ENCODE assay signal across 26 cellular contexts in the genomic region with DNA sequence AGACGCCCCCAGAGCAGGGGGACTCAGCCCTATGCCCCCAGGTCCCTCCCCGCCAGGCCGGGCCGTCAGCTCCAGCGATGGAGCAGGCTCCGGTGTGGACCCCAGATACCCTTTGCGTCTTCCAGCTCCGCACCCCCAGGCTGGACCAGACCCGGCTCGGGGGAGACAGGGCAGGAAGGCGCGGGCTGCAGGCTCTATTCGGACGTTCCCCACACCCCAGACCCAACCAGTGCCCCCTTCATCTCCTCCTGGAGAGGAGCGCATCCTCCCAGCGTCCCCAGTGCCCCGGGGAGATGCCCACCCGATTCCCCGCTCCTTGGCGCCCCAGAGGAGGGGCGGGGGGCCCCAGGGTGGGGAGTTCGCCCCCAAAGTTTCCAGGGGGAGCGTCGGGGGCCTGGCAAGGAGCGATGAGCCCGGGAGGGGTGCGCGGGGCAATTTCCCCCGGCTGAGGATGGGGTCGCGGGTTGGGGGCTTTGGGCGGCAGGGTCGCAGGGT. TPM values are rescaled to one million over a fixed set of nuclear protein-coding genes. Genes with fewer than 3 reads are reported as not detected.
DNase-seq lines count a peak whose midpoint lies in the region; ATAC-seq, FAIRE-seq and TF ChIP-seq lines count a peak whose summit lies in the region.
"Had no signal": no experiment of that assay in that cellular context is flagged by ENCODE, and none has a peak within 500 bp of the region (broad histone marks: within the 10 kb centered on the region; RNA-seq: fewer than 3 reads in every experiment).

No MANE protein-coding gene starts in this region.

- H3K4me3 ChIP-seq in GM23248 (peak overlapping the region; percentile 31; the same call in 1 of the 2 replicates), LNCaP clone FGC (ENCODE audit: low read depth, low read length) (peak overlapping the region; percentile 46), endothelial cell of umbilical vein (replicated peaks in 1 of 3; ENCODE audit: insufficient read depth in 1 of 3, low read depth in 1 of 3, low read length in 3 of 3) (no peak overlapping the region), lower lobe of right lung (no peak overlapping the region)
- H3K4me3 ChIP-seq: SK-N-MC had no signal

- intact Hi-C loops in endothelial cell of umbilical vein (cut with micrococcal nuclease): no loop called here
- intact Hi-C loops in lower lobe of right lung (cut with DNase I): no loop called here

- peaks cover 61% of the 10 kb centered on the region for H3K27me3 Mint-ChIP-seq in stimulated activated memory B cell treated with anti-CD40 and anti-IgM and Interleukin-4, amounts not matched to agents 10 μg/mL and 1 μg/mL and 100 μg/mL, for 72 hours

- no peak for DNase-seq in GM23248
- no peak for DNase-seq in LNCaP clone FGC (ENCODE audit: low read depth)
- no peak for DNase-seq in endothelial cell of umbilical vein (ENCODE audit: low read depth, low spot score)
- DNase-seq in RWPE1 (ENCODE audit: low spot score): no peak
- no peak for DNase-seq in lower lobe of right lung
- DNase-seq in NCI-H2171 treated with DMSO at 0.1 percent for 48 hours (lab: John Stamatoyannopoulos, UW): no peak
- DNase-seq: activated CD4-positive, alpha-beta memory T cell treated with anti-CD3 and anti-CD28 coated beads, Interleukin-2, amount 10 ng/mL, durations not matched to agents 7 days and 5 days; activated CD4-positive, CD25-positive, alpha-beta regulatory T cell; foreskin melanocyte; left colon; NCI-H2029; NK-92 treated with Interleukin-12 subunit alpha and Interleukin-12 subunit beta, amount 100 ng/mL, for 24 hours; stimulated activated CD4-positive, alpha-beta T cell treated with anti-CD3 and anti-CD28 coated beads, Interleukin-2, amount 100 ng/mL, for 48 hours; T-helper 9 cell; transverse colon had no signal

- H3K36me3 ChIP-seq in GM23248 (ENCODE audit: low read depth) (no peaks in the 10 kb centered on the region), endothelial cell of umbilical vein (ENCODE audit: control insufficient read depth in 2 of 2, extremely low read depth in 1 of 2, insufficient read depth in 2 of 2, low read length in 2 of 2) (no peaks in the 10 kb centered on the region), lower lobe of right lung (no peaks in the 10 kb centered on the region)
- H3K36me3 ChIP-seq: transverse colon had no signal

- peak overlapping the region; percentile 54 for H3K4me3 Mint-ChIP-seq in stimulated activated memory B cell treated with anti-CD40 and anti-IgM and Interleukin-4, amounts not matched to agents 10 μg/mL and 1 μg/mL and 100 μg/mL, for 72 hours
- H3K4me3 Mint-ChIP-seq: activated CD4-positive, alpha-beta memory T cell treated with anti-CD3 and anti-CD28 coated beads, Interleukin-2, amount 10 ng/mL, durations not matched to agents 7 days and 5 days; natural killer cell treated with Interleukin-12 subunit alpha and Interleukin-12 subunit beta and Interleukin-15 and Interleukin-18, amount 100 ng/mL, for 72 hours had no signal

- POLR2A ChIA-PET in endothelial cell of umbilical vein (lab: Charles Lee) (no interaction called here), RWPE1 (lab: Yijun Ruan, JAX; ENCODE audit: low non-redundant PET) (no interaction called here)

- H3K4me2 ChIP-seq in GM23248 (ENCODE audit: unreplicated experiment) (no peak overlapping the region), endothelial cell of umbilical vein (ENCODE audit: insufficient read depth, low read length) (no peak overlapping the region)

- H3K27ac Mint-ChIP-seq in stimulated activated memory B cell treated with anti-CD40 and anti-IgM and Interleukin-4, amounts not matched to agents 10 μg/mL and 1 μg/mL and 100 μg/mL, for 72 hours: no peak overlapping the region
- H3K27ac Mint-ChIP-seq: activated CD4-positive, alpha-beta memory T cell treated with anti-CD3 and anti-CD28 coated beads, Interleukin-2, amount 10 ng/mL, durations not matched to agents 7 days and 5 days; mesothelial cell of epicardium; natural killer cell treated with Interleukin-12 subunit alpha and Interleukin-12 subunit beta and Interleukin-15 and Interleukin-18, amount 100 ng/mL, for 72 hours; stimulated activated naive CD8-positive, alpha-beta T cell treated with anti-CD3 and anti-CD28 coated beads, Interleukin-15, Interleukin-2, amounts not matched to agents 100 ng/mL and 50 ng/mL, for 24 hours had no signal

- dilution Hi-C loops in endothelial cell of umbilical vein (cut with MboI; ENCODE audit: extremely low pct_ligation_motif_present, low sequenced_read_pairs): no loop called here

- H3K4me1 ChIP-seq in GM23248 (ENCODE audit: insufficient read depth): no peaks in the 10 kb centered on the region; the same call in 1 of the 2 replicates
- no peaks in the 10 kb centered on the region for H3K4me1 ChIP-seq in endothelial cell of umbilical vein (ENCODE audit: control insufficient read depth, extremely low read depth, insufficient read depth, low read length)
- peaks cover 2% of the 10 kb centered on the region for H3K4me1 ChIP-seq in lower lobe of right lung

- H3K9ac ChIP-seq in GM23248 (no peak overlapping the region), endothelial cell of umbilical vein (replicated peaks; ENCODE audit: extremely low read depth, insufficient read depth, low read length) (no peak overlapping the region)

- H3K27me3 ChIP-seq in GM23248 (replicated peaks; ENCODE audit: insufficient read depth) (peaks cover 24% of the 10 kb centered on the region), endothelial cell of umbilical vein (ENCODE audit: control insufficient read depth in 2 of 2, insufficient read depth in 2 of 2, low read length in 2 of 2) (peaks cover 10 to 22% of the 10 kb centered on the region in 2 experiments), lower lobe of right lung (ENCODE audit: low read depth) (peaks cover 87% of the 10 kb centered on the region)

- no peaks in the 10 kb centered on the region for H3F3A ChIP-seq in GM23248 (ENCODE audit: insufficient read depth)

- TF ChIP-seq POLR2A in endothelial cell of umbilical vein (IDR thresholded peaks at IDR 0.05; ENCODE audit: low read depth, low read length): no peak

- in situ Hi-C loops in GM23248 (cut with MboI): no loop called here

- FAIRE-seq in endothelial cell of umbilical vein (lab: Jason Lieb, UNC): no peak
- FAIRE-seq: GM18507, RCC 7860 had no signal

- CTCF ChIA-PET in endothelial cell of umbilical vein (lab: Charles Lee) (no interaction called here), RWPE1 (lab: Yijun Ruan, JAX) (no interaction called here)

- peaks cover 2% of the 10 kb centered on the region for H3K9me3 Mint-ChIP-seq in stimulated activated memory B cell treated with anti-CD40 and anti-IgM and Interleukin-4, amounts not matched to agents 10 μg/mL and 1 μg/mL and 100 μg/mL, for 72 hours
- H3K9me3 Mint-ChIP-seq: activated CD4-positive, alpha-beta memory T cell treated with anti-CD3 and anti-CD28 coated beads, Interleukin-2, amount 10 ng/mL, durations not matched to agents 7 days and 5 days; natural killer cell treated with Interleukin-12 subunit alpha and Interleukin-12 subunit beta and Interleukin-15 and Interleukin-18, amount 100 ng/mL, for 72 hours; stimulated activated naive CD8-positive, alpha-beta T cell treated with anti-CD3 and anti-CD28 coated beads, Interleukin-15, Interleukin-2, amounts not matched to agents 100 ng/mL and 50 ng/mL, for 24 hours had no signal

- H2AFZ ChIP-seq in GM23248: no peak overlapping the region
- H2AFZ ChIP-seq in endothelial cell of umbilical vein (ENCODE audit: low read depth, low read length): no peak overlapping the region

- ATAC-seq in stimulated activated memory B cell treated with anti-CD40 and anti-IgM and Interleukin-4, amounts not matched to agents 10 μg/mL and 1 μg/mL and 100 μg/mL, for 72 hours: no peak
- ATAC-seq in lower lobe of right lung: no peak
- ATAC-seq: natural killer cell treated with Interleukin-12 subunit alpha and Interleukin-12 subunit beta and Interleukin-15 and Interleukin-18, amount 100 ng/mL, for 72 hours had no signal

- H3K27ac ChIP-seq in GM23248 (no peak overlapping the region), endothelial cell of umbilical vein (ENCODE audit: insufficient read depth, low read depth, low read length) (no peak overlapping the region), RWPE1 (no peak overlapping the region), lower lobe of right lung (no peak overlapping the region)
- H3K27ac ChIP-seq: SK-N-MC, skin epidermis, transverse colon had no signal

- H3K9me3 ChIP-seq in GM23248 (ENCODE audit: low read depth) (no peaks in the 10 kb centered on the region), endothelial cell of umbilical vein (replicated peaks; ENCODE audit: control insufficient read depth, insufficient read depth, low read length) (no peaks in the 10 kb centered on the region), lower lobe of right lung (no peaks in the 10 kb centered on the region)
- H3K9me3 ChIP-seq: transverse colon had no signal

- 7 to 18% methylated on average over 11 to 33 of the region's 33 CpGs for WGBS in GM23248 (ENCODE audit: low coverage in 1 of 2, low lambda C conversion rate in 2 of 2, missing lambda C conversion rate in 2 of 2), 2 experiments

- no peaks in the 10 kb centered on the region for H3K9me1 ChIP-seq in endothelial cell of umbilical vein (replicated peaks; ENCODE audit: control insufficient read depth, extremely low read depth, insufficient read depth, low read length)

- no peaks in the 10 kb centered on the region for H3K36me3 Mint-ChIP-seq in stimulated activated memory B cell treated with anti-CD40 and anti-IgM and Interleukin-4, amounts not matched to agents 10 μg/mL and 1 μg/mL and 100 μg/mL, for 72 hours
- H3K36me3 Mint-ChIP-seq: mesothelial cell of epicardium; natural killer cell treated with Interleukin-12 subunit alpha and Interleukin-12 subunit beta and Interleukin-15 and Interleukin-18, amount 100 ng/mL, for 72 hours had no signal

- H3K79me2 ChIP-seq in GM23248 (ENCODE audit: insufficient read depth) (no peaks in the 10 kb centered on the region), endothelial cell of umbilical vein (ENCODE audit: control insufficient read depth, insufficient read depth, low read length) (no peaks in the 10 kb centered on the region)

- BruUV-seq in endothelial cell of umbilical vein (replicated peaks; lab: Mats Ljungman, UMichigan): no TSS peak

- no peaks in the 10 kb centered on the region for H4K20me1 ChIP-seq in GM23248 (ENCODE audit: insufficient read depth)
- no peaks in the 10 kb centered on the region for H4K20me1 ChIP-seq in endothelial cell of umbilical vein (replicated peaks; ENCODE audit: control insufficient read depth, extremely low read depth, insufficient read depth, low read length)

- peaks cover 45% of the 10 kb centered on the region for H3K4me1 Mint-ChIP-seq in stimulated activated memory B cell treated with anti-CD40 and anti-IgM and Interleukin-4, amounts not matched to agents 10 μg/mL and 1 μg/mL and 100 μg/mL, for 72 hours

- H3K9me2 ChIP-seq in GM23248 (ENCODE audit: insufficient read depth): no peaks in the 10 kb centered on the region

- TF ChIP-seq CTCF in LNCaP clone FGC (IDR thresholded peaks at IDR 0.05; ENCODE audit: control insufficient read depth, extremely low read depth, insufficient read depth): no peak
- no peak for TF ChIP-seq CTCF in endothelial cell of umbilical vein (IDR thresholded peaks at IDR 0.05; ENCODE audit: extremely low read depth in 1 of 2, insufficient read depth in 1 of 2, low read depth in 1 of 2, low read length in 2 of 2)
- TF ChIP-seq CTCF in RWPE1 (conservative IDR thresholded peaks at IDR 0.05; ENCODE audit: low read depth): no peak
- no peak for TF ChIP-seq CTCF in lower lobe of right lung (IDR thresholded peaks at IDR 0.05)

RNA-seq across cellular contexts. Expression of a gene that starts 0.4 kb away (rescaled TPM):
- not detected in 2 replicates for total RNA-seq in GM23248 (2014; rRNA removed; shearing (Covaris generic))
- polyA plus RNA-seq in GM23248 (2016; fragmentation: Nextera tagmentation; extraction: Ambion mirVana): not detected in 2 replicates
- not detected in 2 replicates for total RNA-seq in endothelial cell of umbilical vein
- not detected in 2 replicates for polyA plus RNA-seq in endothelial cell of umbilical vein
- polyA plus RNA-seq in endothelial cell of umbilical vein (2011; cell fraction: cytosol; rRNA removed): not detected in 2 replicates
- not detected in 2 replicates for polyA plus RNA-seq in endothelial cell of umbilical vein (2011; cell fraction: nucleus; rRNA removed)
- polyA plus RNA-seq in endothelial cell of umbilical vein (2012): not detected in 2 replicates
- polyA minus RNA-seq in endothelial cell of umbilical vein: not detected in 2 replicates
- polyA minus RNA-seq in endothelial cell of umbilical vein (2011; cell fraction: cytosol; rRNA and poly(A)+ RNA removed): not detected
- polyA minus RNA-seq in endothelial cell of umbilical vein (2011; cell fraction: nucleus; rRNA and poly(A)+ RNA removed): not detected in 2 replicates
- total RNA-seq in lower lobe of right lung: not detected
- total RNA-seq: G401, left colon had no signal

RNA-seq across cellular contexts. Expression of a gene that starts 20.8 kb away (rescaled TPM):
- total RNA-seq in GM23248 (2014; rRNA removed; shearing (Covaris generic)): 87.0 and 118 TPM in 2 replicates
- polyA plus RNA-seq in GM23248 (2016; fragmentation: Nextera tagmentation; extraction: Ambion mirVana) (91.4 and 102 TPM in 2 replicates), endothelial cell of umbilical vein (673 and 777 TPM in 2 replicates)
- total RNA-seq in endothelial cell of umbilical vein (124 and 131 TPM in 2 replicates), lower lobe of right lung (58.2 TPM)
- 801 and 870 TPM in 2 replicates for polyA plus RNA-seq in endothelial cell of umbilical vein (2011; cell fraction: cytosol; rRNA removed)
- 195 and 232 TPM in 2 replicates for polyA plus RNA-seq in endothelial cell of umbilical vein (2011; cell fraction: nucleus; rRNA removed)
- 200 and 280 TPM in 2 replicates for polyA plus RNA-seq in endothelial cell of umbilical vein (2012)
- 49.3 and 58.7 TPM in 2 replicates for polyA minus RNA-seq in endothelial cell of umbilical vein
- 47.5 TPM for polyA minus RNA-seq in endothelial cell of umbilical vein (2011; cell fraction: cytosol; rRNA and poly(A)+ RNA removed)
- polyA minus RNA-seq in endothelial cell of umbilical vein (2011; cell fraction: nucleus; rRNA and poly(A)+ RNA removed): 17.0 and 26.4 TPM in 2 replicates

RNA-seq across cellular contexts. Expression of a gene that starts 20.9 kb away (rescaled TPM):
- 43.0 and 61.0 TPM in 2 replicates for total RNA-seq in GM23248 (2014; rRNA removed; shearing (Covaris generic))
- polyA plus RNA-seq in GM23248 (2016; fragmentation: Nextera tagmentation; extraction: Ambion mirVana): 38.6 and 38.9 TPM in 2 replicates
- 59.8 and 62.7 TPM in 2 replicates for total RNA-seq in endothelial cell of umbilical vein
- polyA plus RNA-seq in endothelial cell of umbilical vein: 60.7 and 72.8 TPM in 2 replicates
- 15.3 and 22.6 TPM in 2 replicates for polyA plus RNA-seq in endothelial cell of umbilical vein (2011; cell fraction: cytosol; rRNA removed)
- 221 and 251 TPM in 2 replicates for polyA plus RNA-seq in endothelial cell of umbilical vein (2011; cell fraction: nucleus; rRNA removed)
- 37.3 and 49.5 TPM in 2 replicates for polyA plus RNA-seq in endothelial cell of umbilical vein (2012)
- polyA minus RNA-seq in endothelial cell of umbilical vein: 32.8 and 38.7 TPM in 2 replicates
- polyA minus RNA-seq in endothelial cell of umbilical vein (2011; cell fraction: cytosol; rRNA and poly(A)+ RNA removed): 19.5 TPM
- 22.4 and 51.8 TPM in 2 replicates for polyA minus RNA-seq in endothelial cell of umbilical vein (2011; cell fraction: nucleus; rRNA and poly(A)+ RNA removed)
- 52.3 TPM for total RNA-seq in lower lobe of right lung

RNA-seq across cellular contexts. Expression of a gene that starts 25.6 kb away (rescaled TPM):
- total RNA-seq in GM23248 (2014; rRNA removed; shearing (Covaris generic)): not detected in 2 replicates
- polyA plus RNA-seq in GM23248 (2016; fragmentation: Nextera tagmentation; extraction: Ambion mirVana) (0.19 TPM in 1 of 2 replicates, not detected in the other), endothelial cell of umbilical vein (0.03 TPM in 1 of 2 replicates, not detected in the other)
- total RNA-seq in endothelial cell of umbilical vein (not detected in 2 replicates), lower lobe of right lung (7.5 TPM)
- polyA plus RNA-seq in endothelial cell of umbilical vein (2011; cell fraction: cytosol; rRNA removed): not detected in 2 replicates
- polyA plus RNA-seq in endothelial cell of umbilical vein (2011; cell fraction: nucleus; rRNA removed): not detected in 2 replicates
- not detected in 2 replicates for polyA plus RNA-seq in endothelial cell of umbilical vein (2012)
- polyA minus RNA-seq in endothelial cell of umbilical vein: not detected in 2 replicates
- polyA minus RNA-seq in endothelial cell of umbilical vein (2011; cell fraction: cytosol; rRNA and poly(A)+ RNA removed): not detected
- polyA minus RNA-seq in endothelial cell of umbilical vein (2011; cell fraction: nucleus; rRNA and poly(A)+ RNA removed): not detected in 2 replicates
- total RNA-seq: G401, mesothelial cell of epicardium, NCI-H460 had no signal

RNA-seq across cellular contexts. Expression of a gene that starts 51.3 kb away (rescaled TPM):
- total RNA-seq in GM23248 (2014; rRNA removed; shearing (Covaris generic)): not detected in 2 replicates
- polyA plus RNA-seq in GM23248 (2016; fragmentation: Nextera tagmentation; extraction: Ambion mirVana) (0.41 TPM in 1 of 2 replicates, not detected in the other), endothelial cell of umbilical vein (not detected in 2 replicates)
- total RNA-seq in endothelial cell of umbilical vein (not detected in 2 replicates), lower lobe of right lung (not detected)
- polyA plus RNA-seq in endothelial cell of umbilical vein (2011; cell fraction: cytosol; rRNA removed): not detected in 2 replicates
- not detected in 2 replicates for polyA plus RNA-seq in endothelial cell of umbilical vein (2011; cell fraction: nucleus; rRNA removed)
- polyA plus RNA-seq in endothelial cell of umbilical vein (2012): 0.21 TPM in 1 of 2 replicates, not detected in the other
- not detected in 2 replicates for polyA minus RNA-seq in endothelial cell of umbilical vein
- polyA minus RNA-seq in endothelial cell of umbilical vein (2011; cell fraction: cytosol; rRNA and poly(A)+ RNA removed): not detected
- polyA minus RNA-seq in endothelial cell of umbilical vein (2011; cell fraction: nucleus; rRNA and poly(A)+ RNA removed): not detected in 2 replicates
- total RNA-seq: NCI-H460, posterior vena cava had no signal

Comparison
In these comparisons a context has a peak if more than half of its experiments do, and no peak if none do; other contexts are left out.
1. H3K4me3 ChIP-seq: peak in GM23248 (single experiment) and LNCaP clone FGC (single experiment); none in endothelial cell of umbilical vein (0 of 3) and lower lobe of right lung (single experiment).